ENCODE assay signal across 19 cellular contexts in genomic region chr2:98448441-98449145, GRCh38. TPM values are rescaled to one million over a fixed set of nuclear protein-coding genes. Genes with fewer than 3 reads are reported as not detected.
A peak's percentile ranks its signal among the peaks of the same experiment; 100 is the strongest.
DNase-seq lines count a peak whose midpoint lies in the region; ATAC-seq, FAIRE-seq and TF ChIP-seq lines count a peak whose summit lies in the region.
"Had no signal": no experiment of that assay in that cellular context is flagged by ENCODE, and none has a peak within 500 bp of the region (broad histone marks: within the 10 kb centered on the region; RNA-seq: fewer than 3 reads in every experiment).

No MANE protein-coding gene starts in this region.

- H3K4me3 Mint-ChIP-seq in activated CD4-positive, alpha-beta T cell treated with anti-CD3 and anti-CD28 coated beads for 36 hours = peak overlapping the region; percentile 83
- peak overlapping the region; percentile 95 for H3K4me3 Mint-ChIP-seq in activated CD8-positive, alpha-beta T cell treated with anti-CD3 and anti-CD28 coated beads, Interleukin-2, amount 10 ng/mL, durations not matched to agents 7 days and 5 days

- no peak overlapping the region; the same call in 1 of the 2 replicates for H3K9ac ChIP-seq in KMS-11

- no peak overlapping the region for H3K4me3 ChIP-seq in KMS-11 (IDR thresholded peaks at IDR 0.05; ENCODE audit: insufficient read depth, low read depth, low read length)
- H3K4me3 ChIP-seq in mucosa of descending colon = no peak overlapping the region
- H3K4me3 ChIP-seq: dorsolateral prefrontal cortex, hepatocyte had no signal

- no peaks in the 10 kb centered on the region for H3K27me3 Mint-ChIP-seq in activated CD4-positive, alpha-beta T cell treated with anti-CD3 and anti-CD28 coated beads for 36 hours
- H3K27me3 Mint-ChIP-seq in activated CD8-positive, alpha-beta T cell treated with anti-CD3 and anti-CD28 coated beads, Interleukin-2, amount 10 ng/mL, durations not matched to agents 7 days and 5 days (ENCODE audit: low read depth) = no peaks in the 10 kb centered on the region
- H3K27me3 Mint-ChIP-seq: progenitor cell of endocrine pancreas had no signal

- peaks cover 79% of the 10 kb centered on the region for H3K4me1 Mint-ChIP-seq in activated CD4-positive, alpha-beta T cell treated with anti-CD3 and anti-CD28 coated beads for 36 hours
- H3K4me1 Mint-ChIP-seq in activated CD8-positive, alpha-beta T cell treated with anti-CD3 and anti-CD28 coated beads, Interleukin-2, amount 10 ng/mL, durations not matched to agents 7 days and 5 days (ENCODE audit: low read depth) = peaks cover 65% of the 10 kb centered on the region

- peak; percentile 7 for ATAC-seq in activated CD4-positive, alpha-beta T cell treated with anti-CD3 and anti-CD28 coated beads for 36 hours
- ATAC-seq in activated CD8-positive, alpha-beta T cell treated with anti-CD3 and anti-CD28 coated beads, Interleukin-2, amount 10 ng/mL, durations not matched to agents 7 days and 5 days = peak; percentile 57
- ATAC-seq in mucosa of descending colon (peak; percentile 11), GM18907 (IDR thresholded peaks at IDR 0.05; ENCODE audit: unreplicated experiment) (no peak), GM18868 (IDR thresholded peaks at IDR 0.05; ENCODE audit: unreplicated experiment) (no peak)
- ATAC-seq: left cardiac atrium, Panc1 had no signal

- H3K27ac Mint-ChIP-seq in activated CD4-positive, alpha-beta T cell treated with anti-CD3 and anti-CD28 coated beads for 36 hours = peak overlapping the region; percentile 68
- H3K27ac Mint-ChIP-seq in activated CD8-positive, alpha-beta T cell treated with anti-CD3 and anti-CD28 coated beads, Interleukin-2, amount 10 ng/mL, durations not matched to agents 7 days and 5 days = peak overlapping the region; percentile 92
- H3K27ac Mint-ChIP-seq: progenitor cell of endocrine pancreas had no signal

- peaks cover 94% of the 10 kb centered on the region for H3K79me2 ChIP-seq in KMS-11 (ENCODE audit: insufficient read depth, low read depth)

- H3K36me3 ChIP-seq in KMS-11 (ENCODE audit: insufficient read depth) = no peaks in the 10 kb centered on the region
- no peaks in the 10 kb centered on the region for H3K36me3 ChIP-seq in mucosa of descending colon (ENCODE audit: low read depth)

- H2AFZ ChIP-seq in KMS-11 (ENCODE audit: low read depth) = no peak overlapping the region
- H2AFZ ChIP-seq: hepatocyte had no signal

- no peak for FAIRE-seq in GM12891 (lab: Jason Lieb, UNC)
- FAIRE-seq: A204.1 had no signal

- H3K27ac ChIP-seq in KMS-11 = peak overlapping the region; percentile 43; the same call in 1 of the 2 replicates
- H3K27ac ChIP-seq: dorsolateral prefrontal cortex, hepatocyte had no signal

- TF ChIP-seq CTCF in KMS-11 (conservative IDR thresholded peaks at IDR 0.05; ENCODE audit: low read depth, low read length) = no peak
- no peak for TF ChIP-seq CTCF in mucosa of descending colon (IDR thresholded peaks at IDR 0.05)

- no peaks in the 10 kb centered on the region for H3K9me3 ChIP-seq in mucosa of descending colon

- intact Hi-C loops in activated CD4-positive, alpha-beta T cell treated with anti-CD3 and anti-CD28 coated beads for 36 hours (cut with DNase I, micrococcal nuclease) = loop anchor here (2.0 to 10.0 kb wide), 6 partner anchors 16 to 284 kb away; partner anchors contain the start of genes COA5 (in 1 of the 2), MGAT4A (in 1 of the 2) and UNC50 (in 1 of the 2)
- intact Hi-C loops in mucosa of descending colon (cut with DNase I, micrococcal nuclease) = no loop called here

- H3K36me3 Mint-ChIP-seq in activated CD4-positive, alpha-beta T cell treated with anti-CD3 and anti-CD28 coated beads for 36 hours (ENCODE audit: low read depth) = peaks cover 3% of the 10 kb centered on the region
- H3K36me3 Mint-ChIP-seq in activated CD8-positive, alpha-beta T cell treated with anti-CD3 and anti-CD28 coated beads, Interleukin-2, amount 10 ng/mL, durations not matched to agents 7 days and 5 days (ENCODE audit: low read depth) = peaks cover 56% of the 10 kb centered on the region

- POLR2A ChIA-PET in activated CD4-positive, alpha-beta T cell treated with anti-CD3 and anti-CD28 coated beads for 36 hours (lab: Charles Lee) = no interaction called here
- POLR2A ChIA-PET in activated CD8-positive, alpha-beta T cell treated with anti-CD3 and anti-CD28 coated beads, Interleukin-2, amount 10 ng/mL, durations not matched to agents 7 days and 5 days (lab: Charles Lee) = interaction anchor here (1.0 to 3.8 kb wide), 3 partner anchors 10 to 16 kb away, joined by 3 to 45 read pairs (median 5); no protein-coding TSS in a partner anchor

- TF ChIP-seq POLR2A in GM12891 (IDR thresholded peaks at IDR 0.05; ENCODE audit: low read depth, low read length) = no peak

- H4K20me1 ChIP-seq in KMS-11 (ENCODE audit: insufficient read depth) = no peaks in the 10 kb centered on the region; the same call in 1 of the 2 replicates

- peak; percentile 27 for DNase-seq in activated CD4-positive, alpha-beta T cell treated with anti-CD3 and anti-CD28 coated beads for 36 hours
- DNase-seq in activated CD4-positive, alpha-beta T cell treated with anti-CD3 and anti-CD28 coated beads for 1 hour = no peak
- peak; percentile 72 for DNase-seq in activated CD8-positive, alpha-beta T cell treated with anti-CD3 and anti-CD28 coated beads, Interleukin-2, amount 10 ng/mL, durations not matched to agents 7 days and 5 days
- DNase-seq in mucosa of descending colon = no peak
- DNase-seq in GM12891 (ENCODE audit: insufficient read length, low spot score) = no peak
- DNase-seq: activated CD4-positive, CD25-positive, alpha-beta regulatory T cell; dorsolateral prefrontal cortex; IMR-90; left cardiac atrium; NCI-H1436; NCI-H446; substantia nigra had no signal

- no peaks in the 10 kb centered on the region for H3K9me3 Mint-ChIP-seq in activated CD4-positive, alpha-beta T cell treated with anti-CD3 and anti-CD28 coated beads for 36 hours (ENCODE audit: low read depth)
- H3K9me3 Mint-ChIP-seq in activated CD8-positive, alpha-beta T cell treated with anti-CD3 and anti-CD28 coated beads, Interleukin-2, amount 10 ng/mL, durations not matched to agents 7 days and 5 days (ENCODE audit: insufficient read depth) = no peaks in the 10 kb centered on the region

- H3K27me3 ChIP-seq in KMS-11 (ENCODE audit: insufficient read depth, low read depth) = no peaks in the 10 kb centered on the region
- H3K27me3 ChIP-seq: dorsolateral prefrontal cortex, hepatocyte had no signal

- H3K4me1 ChIP-seq in KMS-11 (ENCODE audit: low read depth, poor library complexity, severe bottlenecking) = peaks cover 79% of the 10 kb centered on the region
- peaks cover 18% of the 10 kb centered on the region for H3K4me1 ChIP-seq in mucosa of descending colon (ENCODE audit: low read depth)

- peak overlapping the region; percentile 72; the same call in 1 of the 2 replicates for H3K4me2 ChIP-seq in KMS-11
- H3K4me2 ChIP-seq: hepatocyte had no signal

- CTCF ChIA-PET in activated CD4-positive, alpha-beta T cell treated with anti-CD3 and anti-CD28 coated beads for 36 hours (lab: Charles Lee) = interaction anchor here (0.9 to 4.0 kb wide), 3 partner anchors 9 to 34 kb away, joined by 3 to 31 read pairs (median 23); no protein-coding TSS in a partner anchor
- CTCF ChIA-PET in activated CD8-positive, alpha-beta T cell treated with anti-CD3 and anti-CD28 coated beads, Interleukin-2, amount 10 ng/mL, durations not matched to agents 7 days and 5 days (lab: Charles Lee) = interaction anchor here (3.0 to 6.4 kb wide), 3 partner anchors 8 to 16 kb away, joined by 26 to 36 read pairs (median 34); no protein-coding TSS in a partner anchor

TF ChIP-seq in GM12891, 5 proteins besides CTCF, POLR2A, EP300 and RAD21:
- TF ChIP-seq POLR2AphosphoS5 (IDR thresholded peaks at IDR 0.05; ENCODE audit: low read depth, low read length) (no peak), PAX5 (IDR thresholded peaks at IDR 0.05; ENCODE audit: insufficient read depth, low read length, severe bottlenecking) (no peak), POU2F2 (IDR thresholded peaks at IDR 0.05; ENCODE audit: low read depth, low read length) (no peak), SPI1 (IDR thresholded peaks at IDR 0.05; ENCODE audit: low read depth, low read length) (no peak)

RNA-seq across cellular contexts. Expression of gene INPP4A, which starts 3.9 kb away (rescaled TPM):
- total RNA-seq in activated CD4-positive, alpha-beta T cell treated with anti-CD3 and anti-CD28 coated beads for 36 hours = 10 to 100 TPM; 29.1 to 33.0 TPM
- 100 to 1,000 TPM; 152 to 157 TPM for total RNA-seq in activated CD8-positive, alpha-beta T cell treated with anti-CD3 and anti-CD28 coated beads, Interleukin-2, amount 10 ng/mL, durations not matched to agents 7 days and 5 days
- 10 to 100 TPM; 18.2 to 39.8 (median 19.1) TPM for total RNA-seq in mucosa of descending colon
- polyA plus RNA-seq in GM12891 (2012; ENCODE audit: low read depth, missing spikeins) = 16.5 TPM

Comparison
In these comparisons a context has a peak if more than half of its experiments do, and no peak if none do; other contexts are left out.
1. DNase-seq: peak in activated CD4-positive, alpha-beta T cell treated with anti-CD3 and anti-CD28 coated beads for 36 hours (single experiment) and activated CD8-positive, alpha-beta T cell treated with anti-CD3 and anti-CD28 coated beads, Interleukin-2, amount 10 ng/mL, durations not matched to agents 7 days and 5 days (single experiment); none in activated CD4-positive, alpha-beta T cell treated with anti-CD3 and anti-CD28 coated beads for 1 hour (single experiment), mucosa of descending colon (0 of 3) and GM12891 (single experiment).
2. ATAC-seq: peak in activated CD4-positive, alpha-beta T cell treated with anti-CD3 and anti-CD28 coated beads for 36 hours (single experiment), activated CD8-positive, alpha-beta T cell treated with anti-CD3 and anti-CD28 coated beads, Interleukin-2, amount 10 ng/mL, durations not matched to agents 7 days and 5 days (single experiment) and mucosa of descending colon (single experiment); none in GM18907 (single experiment) and GM18868 (single experiment).
3. intact Hi-C loops: an anchor here in activated CD4-positive, alpha-beta T cell treated with anti-CD3 and anti-CD28 coated beads for 36 hours (2.0 to 10.0 kb wide); none called in mucosa of descending colon.